ENCODE assay signal across 8 cellular contexts in the genomic region with DNA sequence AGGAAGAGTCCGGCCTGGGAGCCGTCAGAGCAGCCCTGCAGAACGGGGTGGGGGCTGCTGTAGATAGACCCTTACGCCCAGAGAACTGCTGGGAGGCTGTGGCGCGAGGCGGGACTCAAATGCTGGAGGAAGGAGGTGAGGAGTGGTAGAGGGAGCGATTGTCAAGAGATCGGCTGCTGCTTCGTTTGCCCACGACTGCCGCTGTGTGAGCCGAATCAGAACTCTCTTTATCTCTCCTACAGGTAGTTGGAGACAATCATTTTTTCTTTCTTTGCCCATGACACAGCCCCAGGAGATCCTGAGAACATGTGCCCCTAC.
DNase-seq lines count a peak whose midpoint lies in the region; ATAC-seq, FAIRE-seq and TF ChIP-seq lines count a peak whose summit lies in the region.

No MANE protein-coding gene starts in this region.

- peak overlapping the region; percentile 89 for H3K4me3 ChIP-seq in iPS-20b (ENCODE audit: low read length)

- H3K27me3 Mint-ChIP-seq in activated naive CD8-positive, alpha-beta T cell = no peaks in the 10 kb centered on the region

- DNase-seq in SIG-M5 treated with dmso at 0.1 percent for 504 hours (lab: John Stamatoyannopoulos, UW; ENCODE audit: unreplicated experiment) (peak; percentile 41), SIG-M5 (lab: John Stamatoyannopoulos, UW) (no peak), H54 (ENCODE audit: insufficient read length, low spot score) (no peak)
- peak; percentile 48 for DNase-seq in stimulated activated naive CD8-positive, alpha-beta T cell treated with anti-CD3 and anti-CD28 coated beads, Interleukin-15, Interleukin-2, amounts not matched to agents 100 U/mL and 50 U/mL, for 24 hours

- H3K9ac ChIP-seq in iPS-20b (ENCODE audit: low read depth, low read length) = peak overlapping the region; percentile 93

- H3K27me3 ChIP-seq in iPS-20b (ENCODE audit: insufficient read depth, low read length) = no peaks in the 10 kb centered on the region

- no peaks in the 10 kb centered on the region for H3K9me3 Mint-ChIP-seq in activated naive CD8-positive, alpha-beta T cell (ENCODE audit: low read depth)

- H3K4me1 ChIP-seq in iPS-20b (ENCODE audit: insufficient read depth, low read length) = no peaks in the 10 kb centered on the region

- peaks cover 44% of the 10 kb centered on the region for H3K4me1 Mint-ChIP-seq in activated naive CD8-positive, alpha-beta T cell (ENCODE audit: low read depth)

- H3K4me3 Mint-ChIP-seq in activated naive CD8-positive, alpha-beta T cell = peak overlapping the region; percentile 98

- H3K9me3 ChIP-seq in KOPT-K1 (ENCODE audit: insufficient read depth, low read length, poor library complexity, severe bottlenecking) (no peaks in the 10 kb centered on the region), iPS-20b (ENCODE audit: insufficient read depth, low read depth, low read length) (no peaks in the 10 kb centered on the region)

- peak overlapping the region; percentile 99 for H3K27ac Mint-ChIP-seq in activated naive CD8-positive, alpha-beta T cell

- TF ChIP-seq POLR2A in H54 (IDR thresholded peaks at IDR 0.05; ENCODE audit: low read depth, low read length) = no peak

- FAIRE-seq in H54 (lab: Jason Lieb, UNC) = no peak

- peaks cover 14% of the 10 kb centered on the region for H3K36me3 ChIP-seq in KOPT-K1 (ENCODE audit: insufficient read depth, low read length)
- peaks cover 15% of the 10 kb centered on the region; the same call in 1 of the 2 replicates for H3K36me3 ChIP-seq in iPS-20b (ENCODE audit: insufficient read depth, low read depth, low read length)

- H3K27ac ChIP-seq in KOPT-K1 (ENCODE audit: low read depth, low read length, poor library complexity, severe bottlenecking) (peak overlapping the region; percentile 85), iPS-20b (ENCODE audit: low read length) (peak overlapping the region; percentile 92)

- peak; percentile 7 for ATAC-seq in stimulated activated naive CD8-positive, alpha-beta T cell treated with anti-CD3 and anti-CD28 coated beads, Interleukin-15, Interleukin-2, amounts not matched to agents 100 U/mL and 50 U/mL, for 24 hours
- ATAC-seq in HG02588 (IDR thresholded peaks at IDR 0.05; ENCODE audit: unreplicated experiment) = no peak

- peaks cover 9% of the 10 kb centered on the region for H3K36me3 Mint-ChIP-seq in activated naive CD8-positive, alpha-beta T cell

Comparison
In these comparisons a context has a peak if more than half of its experiments do, and no peak if none do; other contexts are left out.
1. DNase-seq: peak in SIG-M5 treated with dmso at 0.1 percent for 504 hours (single experiment) and stimulated activated naive CD8-positive, alpha-beta T cell treated with anti-CD3 and anti-CD28 coated beads, Interleukin-15, Interleukin-2, amounts not matched to agents 100 U/mL and 50 U/mL, for 24 hours (single experiment); none in SIG-M5 (single experiment) and H54 (single experiment).